In the genomic region with DNA sequence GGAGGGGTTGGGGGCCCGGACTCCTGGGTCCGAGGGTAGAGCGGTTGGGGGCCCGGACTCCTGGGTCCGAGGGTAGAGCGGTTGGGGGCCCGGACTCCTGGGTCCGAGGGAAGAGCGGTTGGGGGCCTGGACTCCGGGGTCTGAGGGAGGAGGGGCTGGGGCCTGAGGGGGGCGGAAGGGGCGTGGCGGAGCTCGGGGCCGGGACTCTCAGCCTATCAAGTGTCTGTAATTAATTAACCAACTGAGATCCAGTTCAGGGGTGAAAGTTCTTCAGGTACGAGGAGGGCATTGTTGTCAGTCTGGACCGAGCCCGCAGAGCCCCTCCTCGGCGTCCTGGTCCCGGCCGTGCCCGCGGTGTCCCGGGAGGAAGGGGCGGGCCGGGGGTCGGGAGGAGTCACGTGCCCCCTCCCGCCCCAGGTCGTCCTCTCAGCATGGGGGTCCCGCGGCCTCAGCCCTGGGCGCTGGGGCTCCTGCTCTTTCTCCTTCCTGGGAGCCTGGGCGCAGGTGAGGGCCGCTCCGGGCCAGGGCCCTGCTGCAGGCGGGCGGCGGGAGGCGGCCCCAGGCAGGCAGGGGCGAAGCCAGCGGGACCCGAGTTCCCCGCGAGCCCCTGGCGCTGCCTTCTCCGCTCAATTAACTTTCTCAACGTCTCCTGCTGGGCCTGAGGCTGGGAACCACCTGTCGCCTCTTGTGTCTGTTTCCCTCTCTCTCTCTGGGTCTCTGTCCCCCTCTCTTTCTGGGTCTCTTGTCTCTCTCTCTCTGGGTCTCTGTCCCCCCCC, we compare ENCODE assay signal across 1 cellular context.
A peak's percentile ranks its signal among the peaks of the same experiment; 100 is the strongest.
TF ChIP-seq lines count a peak whose summit lies in the region.

No MANE protein-coding gene starts in this region.

TF ChIP-seq in HepG2, 621 proteins besides CTCF, POLR2A, EP300 and RAD21 (continued from another document and continues in another):
- TF ChIP-seq, protein P1, sequence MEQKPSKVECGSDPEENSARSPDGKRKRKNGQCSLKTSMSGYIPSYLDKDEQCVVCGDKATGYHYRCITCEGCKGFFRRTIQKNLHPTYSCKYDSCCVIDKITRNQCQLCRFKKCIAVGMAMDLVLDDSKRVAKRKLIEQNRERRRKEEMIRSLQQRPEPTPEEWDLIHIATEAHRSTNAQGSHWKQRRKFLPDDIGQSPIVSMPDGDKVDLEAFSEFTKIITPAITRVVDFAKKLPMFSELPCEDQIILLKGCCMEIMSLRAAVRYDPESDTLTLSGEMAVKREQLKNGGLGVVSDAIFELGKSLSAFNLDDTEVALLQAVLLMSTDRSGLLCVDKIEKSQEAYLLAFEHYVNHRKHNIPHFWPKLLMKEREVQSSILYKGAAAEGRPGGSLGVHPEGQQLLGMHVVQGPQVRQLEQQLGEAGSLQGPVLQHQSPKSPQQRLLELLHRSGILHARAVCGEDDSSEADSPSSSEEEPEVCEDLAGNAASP (CRISPR knock-in tag; IDR thresholded peaks at IDR 0.05; ENCODE audit: borderline replicate concordance): peak; percentile 51
- TF ChIP-seq BCL6 (CRISPR knock-in tag; IDR thresholded peaks at IDR 0.05) (0 out of 2 replicates have a peak, but pooled peaks have one; percentile 40), RXRA (CRISPR knock-in tag; IDR thresholded peaks at IDR 0.05) (peak; percentile 52), NCOA2 (CRISPR knock-in tag; IDR thresholded peaks at IDR 0.05) (peak; percentile 46; the same call in 1 of the 2 replicates), SNAPC2 (CRISPR knock-in tag; IDR thresholded peaks at IDR 0.05) (peak; percentile 50; the same call in 1 of the 2 replicates), ZNF781 (CRISPR knock-in tag; IDR thresholded peaks at IDR 0.05; ENCODE audit: borderline replicate concordance, not compliant biosample characterization) (no peak), ZNF331 (CRISPR knock-in tag; IDR thresholded peaks at IDR 0.05) (peak; percentile 79), MXD4 (CRISPR knock-in tag; IDR thresholded peaks at IDR 0.05) (peak; percentile 66; the same call in 1 of the 2 replicates), NFRKB (IDR thresholded peaks at IDR 0.05) (no peak), TBX3 (IDR thresholded peaks at IDR 0.05; ENCODE audit: borderline replicate concordance) (no peak), CHCHD3 (CRISPR knock-in tag; IDR thresholded peaks at IDR 0.05) (no peak), ZNF550 (CRISPR knock-in tag; IDR thresholded peaks at IDR 0.05; ENCODE audit: borderline replicate concordance) (no peak), HMGA1 (CRISPR knock-in tag; conservative IDR thresholded peaks at IDR 0.05) (no peak), HOXA5 (CRISPR knock-in tag; IDR thresholded peaks at IDR 0.05) (no peak), ZNF776 (CRISPR knock-in tag; IDR thresholded peaks at IDR 0.05) (peak; percentile 50; the same call in 1 of the 2 replicates), NR1H2 (CRISPR knock-in tag; IDR thresholded peaks at IDR 0.05; ENCODE audit: borderline replicate concordance, low read depth) (no peak), ATF1 (CRISPR knock-in tag; IDR thresholded peaks at IDR 0.05) (no peak), PAXIP1 (CRISPR knock-in tag; conservative IDR thresholded peaks at IDR 0.05) (peak; percentile 71), KLF11 (CRISPR knock-in tag; IDR thresholded peaks at IDR 0.05) (no peak), ZNF614 (CRISPR knock-in tag; IDR thresholded peaks at IDR 0.05; ENCODE audit: borderline replicate concordance) (peak; percentile 35; the same call in 1 of the 2 replicates), MAZ (IDR thresholded peaks at IDR 0.05; ENCODE audit: borderline replicate concordance, low read depth, low read length) (peak; percentile 52; the same call in 1 of the 2 replicates), MAZ (CRISPR knock-in tag; IDR thresholded peaks at IDR 0.05; ENCODE audit: low read depth) (peak; percentile 28; the same call in 1 of the 2 replicates), NR2F6 (IDR thresholded peaks at IDR 0.05) (no peak), NR2F6 (CRISPR knock-in tag; IDR thresholded peaks at IDR 0.05) (peak; percentile 70), REL (CRISPR knock-in tag; conservative IDR thresholded peaks at IDR 0.05) (no peak), HNRNPK (IDR thresholded peaks at IDR 0.05; ENCODE audit: low read depth, low read length, poor library complexity, severe bottlenecking) (peak; percentile 45), ZNF703 (CRISPR knock-in tag; IDR thresholded peaks at IDR 0.05; ENCODE audit: borderline replicate concordance) (no peak), RFXAP (CRISPR knock-in tag; IDR thresholded peaks at IDR 0.05; ENCODE audit: borderline replicate concordance) (no peak), ARID2 (CRISPR knock-in tag; IDR thresholded peaks at IDR 0.05; ENCODE audit: borderline replicate concordance) (peak; percentile 66; the same call in 1 of the 2 replicates), TFAP4 (IDR thresholded peaks at IDR 0.05; ENCODE audit: borderline replicate concordance, low read depth) (peak; percentile 5; the same call in 1 of the 2 replicates), ZSCAN25 (CRISPR knock-in tag; IDR thresholded peaks at IDR 0.05) (no peak; the same call in 1 of the 2 replicates), ZBTB2 (CRISPR knock-in tag; IDR thresholded peaks at IDR 0.05; ENCODE audit: low read depth) (peak; percentile 63; the same call in 1 of the 2 replicates), ZNF230 (CRISPR knock-in tag; IDR thresholded peaks at IDR 0.05) (0 out of 2 replicates have a peak, but pooled peaks have one; percentile 28), HNF4G (IDR thresholded peaks at IDR 0.05; ENCODE audit: borderline replicate concordance, low read depth, low read length) (0 out of 2 replicates have a peak, but pooled peaks have one; percentile 43), HNF4G (CRISPR knock-in tag; IDR thresholded peaks at IDR 0.05; ENCODE audit: borderline replicate concordance, low read depth) (0 out of 2 replicates have a peak, but pooled peaks have one; percentile 39), HBP1 (CRISPR knock-in tag; IDR thresholded peaks at IDR 0.05; ENCODE audit: low read depth) (no peak), ZNF816 (CRISPR knock-in tag; IDR thresholded peaks at IDR 0.05; ENCODE audit: borderline replicate concordance) (no peak), KAT8 (CRISPR knock-in tag; IDR thresholded peaks at IDR 0.05) (peak; percentile 65), ARNTL (CRISPR knock-in tag; IDR thresholded peaks at IDR 0.05) (peak; percentile 16; the same call in 1 of the 2 replicates), SALL2 (CRISPR knock-in tag; IDR thresholded peaks at IDR 0.05) (no peak), ZNF615 (CRISPR knock-in tag; IDR thresholded peaks at IDR 0.05; ENCODE audit: borderline replicate concordance) (0 out of 2 replicates have a peak, but pooled peaks have one; percentile 66), ZNF274 (CRISPR knock-in tag; IDR thresholded peaks at IDR 0.05) (peak; percentile 55; the same call in 1 of the 2 replicates), CC2D1A (CRISPR knock-in tag; IDR thresholded peaks at IDR 0.05) (no peak), ZMYM3 (CRISPR knock-in tag; IDR thresholded peaks at IDR 0.05) (no peak), ZBTB38 (CRISPR knock-in tag; IDR thresholded peaks at IDR 0.05) (peak; percentile 66; the same call in 1 of the 2 replicates), RORA (CRISPR knock-in tag; IDR thresholded peaks at IDR 0.05) (no peak), ZNF580 (CRISPR knock-in tag; IDR thresholded peaks at IDR 0.05; ENCODE audit: borderline replicate concordance, low read depth) (peak; percentile 84), MATR3 (CRISPR knock-in tag; IDR thresholded peaks at IDR 0.05) (no peak)
- TF ChIP-seq, protein P2, sequence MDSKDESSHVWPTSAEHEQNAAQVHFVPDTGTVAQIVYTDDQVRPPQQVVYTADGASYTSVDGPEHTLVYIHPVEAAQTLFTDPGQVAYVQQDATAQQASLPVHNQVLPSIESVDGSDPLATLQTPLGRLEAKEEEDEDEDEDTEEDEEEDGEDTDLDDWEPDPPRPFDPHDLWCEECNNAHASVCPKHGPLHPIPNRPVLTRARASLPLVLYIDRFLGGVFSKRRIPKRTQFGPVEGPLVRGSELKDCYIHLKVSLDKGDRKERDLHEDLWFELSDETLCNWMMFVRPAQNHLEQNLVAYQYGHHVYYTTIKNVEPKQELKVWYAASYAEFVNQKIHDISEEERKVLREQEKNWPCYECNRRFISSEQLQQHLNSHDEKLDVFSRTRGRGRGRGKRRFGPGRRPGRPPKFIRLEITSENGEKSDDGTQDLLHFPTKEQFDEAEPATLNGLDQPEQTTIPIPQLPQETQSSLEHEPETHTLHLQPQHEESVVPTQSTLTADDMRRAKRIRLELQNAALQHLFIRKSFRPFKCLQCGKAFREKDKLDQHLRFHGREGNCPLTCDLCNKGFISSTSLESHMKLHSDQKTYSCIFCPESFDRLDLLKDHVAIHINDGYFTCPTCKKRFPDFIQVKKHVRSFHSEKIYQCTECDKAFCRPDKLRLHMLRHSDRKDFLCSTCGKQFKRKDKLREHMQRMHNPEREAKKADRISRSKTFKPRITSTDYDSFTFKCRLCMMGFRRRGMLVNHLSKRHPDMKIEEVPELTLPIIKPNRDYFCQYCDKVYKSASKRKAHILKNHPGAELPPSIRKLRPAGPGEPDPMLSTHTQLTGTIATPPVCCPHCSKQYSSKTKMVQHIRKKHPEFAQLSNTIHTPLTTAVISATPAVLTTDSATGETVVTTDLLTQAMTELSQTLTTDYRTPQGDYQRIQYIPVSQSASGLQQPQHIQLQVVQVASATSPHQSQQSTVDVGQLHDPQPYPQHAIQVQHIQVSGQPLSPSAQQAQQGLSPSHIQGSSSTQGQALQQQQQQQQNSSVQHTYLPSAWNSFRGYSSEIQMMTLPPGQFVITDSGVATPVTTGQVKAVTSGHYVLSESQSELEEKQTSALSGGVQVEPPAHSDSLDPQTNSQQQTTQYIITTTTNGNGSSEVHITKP (CRISPR knock-in tag; IDR thresholded peaks at IDR 0.05; ENCODE audit: low read depth): peak; percentile 80
- TF ChIP-seq, protein P3, sequence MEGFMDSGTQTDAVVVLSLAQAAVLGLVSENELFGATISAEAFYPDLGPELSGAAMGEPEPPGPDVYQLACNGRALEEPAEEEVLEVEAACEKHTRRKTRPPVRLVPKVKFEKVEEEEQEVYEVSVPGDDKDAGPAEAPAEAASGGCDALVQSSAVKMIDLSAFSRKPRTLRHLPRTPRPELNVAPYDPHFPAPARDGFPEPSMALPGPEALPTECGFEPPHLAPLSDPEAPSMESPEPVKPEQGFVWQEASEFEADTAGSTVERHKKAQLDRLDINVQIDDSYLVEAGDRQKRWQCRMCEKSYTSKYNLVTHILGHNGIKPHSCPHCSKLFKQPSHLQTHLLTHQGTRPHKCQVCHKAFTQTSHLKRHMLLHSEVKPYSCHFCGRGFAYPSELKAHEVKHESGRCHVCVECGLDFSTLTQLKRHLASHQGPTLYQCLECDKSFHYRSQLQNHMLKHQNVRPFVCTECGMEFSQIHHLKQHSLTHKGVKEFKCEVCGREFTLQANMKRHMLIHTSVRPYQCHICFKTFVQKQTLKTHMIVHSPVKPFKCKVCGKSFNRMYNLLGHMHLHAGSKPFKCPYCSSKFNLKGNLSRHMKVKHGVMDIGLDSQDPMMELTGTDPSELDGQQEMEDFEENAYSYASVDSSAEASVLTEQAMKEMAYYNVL (CRISPR knock-in tag; IDR thresholded peaks at IDR 0.05; ENCODE audit: borderline replicate concordance): 0 out of 2 replicates have a peak, but pooled peaks have one; percentile 48
